In the genomic region with DNA sequence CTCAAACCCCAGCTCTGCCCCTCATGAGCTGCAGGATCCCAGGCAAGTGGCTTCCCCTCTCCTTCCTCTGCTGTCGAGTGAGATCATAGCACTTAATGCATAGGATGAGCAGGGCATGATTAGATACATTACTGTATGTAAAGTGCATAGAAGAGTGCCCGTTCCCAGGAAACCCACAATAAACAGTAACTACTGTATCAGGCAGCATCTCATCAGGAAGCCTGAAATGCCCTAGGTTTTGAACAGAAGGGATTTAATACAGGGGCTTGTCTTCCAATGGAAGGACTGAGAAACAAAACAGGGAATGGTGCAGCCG, we compare ENCODE assay signal across 13 cellular contexts. TPM values are rescaled to one million over a fixed set of nuclear protein-coding genes. Genes with fewer than 3 reads are reported as not detected.
DNase-seq lines count a peak whose midpoint lies in the region; ATAC-seq, FAIRE-seq and TF ChIP-seq lines count a peak whose summit lies in the region.
"Had no signal": no experiment of that assay in that cellular context is flagged by ENCODE, and none has a peak within 500 bp of the region (broad histone marks: within the 10 kb centered on the region; RNA-seq: fewer than 3 reads in every experiment).

No MANE protein-coding gene starts in this region.

- H3K9me3 ChIP-seq in left ventricle myocardium inferior (replicated peaks) (no peaks in the 10 kb centered on the region), endothelial cell of umbilical vein (replicated peaks; ENCODE audit: control insufficient read depth, insufficient read depth, low read length) (no peaks in the 10 kb centered on the region), upper lobe of left lung (no peaks in the 10 kb centered on the region)

- FAIRE-seq in endothelial cell of umbilical vein (lab: Jason Lieb, UNC), result no peak

- H3K9me1 ChIP-seq in endothelial cell of umbilical vein (replicated peaks; ENCODE audit: control insufficient read depth, extremely low read depth, insufficient read depth, low read length), result no peaks in the 10 kb centered on the region

- dilution Hi-C loops in endothelial cell of umbilical vein (cut with MboI; ENCODE audit: extremely low pct_ligation_motif_present, low sequenced_read_pairs), result loop anchor here (25.0 kb wide), 1 partner anchor 93 kb away; no protein-coding TSS in a partner anchor

- CTCF ChIA-PET in endothelial cell of umbilical vein (lab: Charles Lee) (interaction anchor here (1.3 kb wide), 1 partner anchor 9 kb away, joined by 4 read pairs; no protein-coding TSS in a partner anchor), RWPE1 (lab: Yijun Ruan, JAX) (no interaction called here)

- WGBS in upper lobe of left lung, 2 donors, result 70 to 74% methylated on average over 3 of the region's 3 CpGs

- no peak overlapping the region for H3K9ac ChIP-seq in endothelial cell of umbilical vein (replicated peaks; ENCODE audit: extremely low read depth, insufficient read depth, low read length)

- BruUV-seq in endothelial cell of umbilical vein (replicated peaks; lab: Mats Ljungman, UMichigan), result no TSS peak

- H3K4me1 ChIP-seq in left ventricle myocardium inferior (peaks cover 55% of the 10 kb centered on the region), endothelial cell of umbilical vein (ENCODE audit: control insufficient read depth, extremely low read depth, insufficient read depth, low read length) (peaks cover 49% of the 10 kb centered on the region), upper lobe of left lung (peaks cover 71 to 98% (median 88%) of the 10 kb centered on the region in 4 donors)

- POLR2A ChIA-PET in endothelial cell of umbilical vein (lab: Charles Lee) (no interaction called here), RWPE1 (lab: Yijun Ruan, JAX; ENCODE audit: low non-redundant PET) (no interaction called here)

- no peak for ATAC-seq in left cardiac atrium
- no peak for ATAC-seq in upper lobe of left lung (ENCODE audit: low FRiP score in 2 of 2)
- ATAC-seq: T-cell, WTC11 had no signal

- H3K36me3 ChIP-seq in left ventricle myocardium inferior (no peaks in the 10 kb centered on the region), endothelial cell of umbilical vein (ENCODE audit: control insufficient read depth in 2 of 2, extremely low read depth in 1 of 2, insufficient read depth in 2 of 2, low read length in 2 of 2) (no peaks in the 10 kb centered on the region), upper lobe of left lung (no peaks in the 10 kb centered on the region)

- H2AFZ ChIP-seq in endothelial cell of umbilical vein (ENCODE audit: low read depth, low read length), result no peak overlapping the region

- H4K20me1 ChIP-seq in endothelial cell of umbilical vein (replicated peaks; ENCODE audit: control insufficient read depth, extremely low read depth, insufficient read depth, low read length), result no peaks in the 10 kb centered on the region

- H3K4me2 ChIP-seq in endothelial cell of umbilical vein (ENCODE audit: insufficient read depth, low read length), result no peak overlapping the region

- no peak for TF ChIP-seq EP300 in upper lobe of left lung (IDR thresholded peaks at IDR 0.05)

- TF ChIP-seq CTCF in left ventricle myocardium inferior (IDR thresholded peaks at IDR 0.05; ENCODE audit: borderline replicate concordance) (no peak), endothelial cell of umbilical vein (IDR thresholded peaks at IDR 0.05; ENCODE audit: extremely low read depth in 1 of 2, insufficient read depth in 1 of 2, low read depth in 1 of 2, low read length in 2 of 2) (no peak), upper lobe of left lung (IDR thresholded peaks at IDR 0.05) (no peak), RWPE1 (conservative IDR thresholded peaks at IDR 0.05; ENCODE audit: low read depth) (no peak)

- H3K27ac ChIP-seq in left ventricle myocardium inferior (replicated peaks) (peak overlapping the region; percentile 54), endothelial cell of umbilical vein (ENCODE audit: insufficient read depth, low read depth, low read length) (peak overlapping the region; percentile 42), upper lobe of left lung (peak overlapping the region; percentile 15 to 86 (median 83)), RWPE1 (no peak overlapping the region)

- intact Hi-C loops in left ventricle myocardium inferior (cut with micrococcal nuclease), result no loop called here
- intact Hi-C loops in left cardiac atrium (cut with DNase I), result no loop called here
- intact Hi-C loops in endothelial cell of umbilical vein (cut with micrococcal nuclease), result loop anchor here (2.0 kb wide), 1 partner anchor 40 kb away; no protein-coding TSS in a partner anchor

- DNase-seq in left ventricle myocardium inferior (no peak), left cardiac atrium (no peak), MV-4-11 (lab: John Stamatoyannopoulos, UW) (peak; percentile 31), endothelial cell of umbilical vein (ENCODE audit: low read depth, low spot score) (no peak), upper lobe of left lung (no peak), GOT3 (lab: John Stamatoyannopoulos, UW) (no peak), ureter (ENCODE audit: low spot score) (no peak), RWPE1 (ENCODE audit: low spot score) (no peak)
- DNase-seq: activated CD8-positive, alpha-beta memory T cell treated with anti-CD3 and anti-CD28 coated beads, Interleukin-2, amount 50 U/mL, for 4 hours; NCI-H1105 treated with DMSO at 0.1 percent for 48 hours; NCI-H2171 had no signal

- TF ChIP-seq POLR2A in endothelial cell of umbilical vein (IDR thresholded peaks at IDR 0.05; ENCODE audit: low read depth, low read length), result no peak
- no peak for TF ChIP-seq POLR2A in upper lobe of left lung (IDR thresholded peaks at IDR 0.05)

- no peak overlapping the region for H3K4me3 ChIP-seq in left ventricle myocardium inferior
- H3K4me3 ChIP-seq in endothelial cell of umbilical vein (replicated peaks in 1 of 3; ENCODE audit: insufficient read depth in 1 of 3, low read depth in 1 of 3, low read length in 3 of 3), result no peak overlapping the region
- H3K4me3 ChIP-seq in upper lobe of left lung, result no peak overlapping the region

- no peaks in the 10 kb centered on the region for H3K27me3 ChIP-seq in left ventricle myocardium inferior (ENCODE audit: low read depth)
- no peaks in the 10 kb centered on the region for H3K27me3 ChIP-seq in endothelial cell of umbilical vein (ENCODE audit: control insufficient read depth in 2 of 2, insufficient read depth in 2 of 2, low read length in 2 of 2)
- H3K27me3 ChIP-seq in upper lobe of left lung, result no peaks in the 10 kb centered on the region

- H3K79me2 ChIP-seq in endothelial cell of umbilical vein (ENCODE audit: control insufficient read depth, insufficient read depth, low read length), result no peaks in the 10 kb centered on the region

TF ChIP-seq in endothelial cell of umbilical vein, 7 proteins besides CTCF, POLR2A, EP300 and RAD21:
- TF ChIP-seq EZH2 (IDR thresholded peaks at IDR 0.05; ENCODE audit: borderline replicate concordance, low read depth, low read length, severe bottlenecking) (no peak), MYC (IDR thresholded peaks at IDR 0.05; ENCODE audit: low read depth, low read length) (no peak), POLR2AphosphoS5 (IDR thresholded peaks at IDR 0.05; ENCODE audit: insufficient read depth, low read depth, low read length) (no peak), JUN (IDR thresholded peaks at IDR 0.05; ENCODE audit: borderline replicate concordance, insufficient read depth, insufficient read length, low read depth) (no peak), FOS (IDR thresholded peaks at IDR 0.05; ENCODE audit: borderline replicate concordance, insufficient read depth, low read length) (no peak), MAX (IDR thresholded peaks at IDR 0.05; ENCODE audit: insufficient read depth, insufficient read length) (no peak)

RNA-seq across cellular contexts. Expression of gene NEK6, which starts 38.5 kb away (rescaled TPM):
- total RNA-seq in left ventricle myocardium inferior, result 8.7 TPM
- total RNA-seq in left cardiac atrium, result 10 to 100 TPM; 28.7 to 32.6 TPM
- 65.9 and 67.1 TPM in 2 replicates for total RNA-seq in endothelial cell of umbilical vein
- polyA plus RNA-seq in endothelial cell of umbilical vein, result 64.3 and 96.1 TPM in 2 replicates
- polyA plus RNA-seq in endothelial cell of umbilical vein (2011; cell fraction: cytosol; rRNA removed), result 77.1 and 88.2 TPM in 2 replicates
- polyA plus RNA-seq in endothelial cell of umbilical vein (2011; cell fraction: nucleus; rRNA removed), result 79.5 and 84.6 TPM in 2 replicates
- 62.6 and 78.9 TPM in 2 replicates for polyA plus RNA-seq in endothelial cell of umbilical vein (2012)
- 111 and 153 TPM in 2 replicates for polyA minus RNA-seq in endothelial cell of umbilical vein
- polyA minus RNA-seq in endothelial cell of umbilical vein (2011; cell fraction: cytosol; rRNA and poly(A)+ RNA removed), result 5.1 TPM
- polyA minus RNA-seq in endothelial cell of umbilical vein (2011; cell fraction: nucleus; rRNA and poly(A)+ RNA removed), result 48.7 and 63.7 TPM in 2 replicates
- total RNA-seq in upper lobe of left lung, result 100 to 1,000 TPM in 2 of 6 donors, 10 to 100 TPM in 4; 33.8 to 144 (median 59.7) TPM
- total RNA-seq in ureter, result 24.9 TPM
